ENCODE assay signal across 16 cellular contexts in the genomic region with DNA sequence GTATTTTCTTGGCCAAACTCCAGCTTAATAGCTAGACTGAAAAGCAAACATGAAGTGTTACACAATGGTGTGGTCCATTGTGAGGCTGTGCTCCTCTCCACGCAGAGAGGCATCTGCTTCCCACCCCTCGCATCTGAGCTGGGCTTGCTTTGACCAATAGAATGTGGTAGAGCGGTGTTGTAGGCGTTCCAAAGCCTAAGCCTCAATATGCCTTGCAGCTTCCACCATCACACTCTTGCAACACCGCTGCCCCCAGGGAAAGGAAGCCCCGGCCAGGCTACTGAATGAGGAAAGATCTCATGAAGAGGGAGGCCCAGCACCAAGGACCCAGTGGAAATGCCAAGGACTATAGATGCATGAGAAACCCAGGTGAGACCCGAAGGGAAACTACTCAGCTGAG.
"Had no signal": no experiment of that assay in that cellular context is flagged by ENCODE, and none has a peak within 500 bp of the region (broad histone marks: within the 10 kb centered on the region; RNA-seq: fewer than 3 reads in every experiment).

No MANE protein-coding gene starts in this region.

- DNase-seq: activated CD4-positive, alpha-beta T cell treated with anti-CD3 and anti-CD28 coated beads for 36 hours; activated CD4-positive, alpha-beta T cell treated with anti-CD3 and anti-CD28 coated beads, Interleukin-2, amount 50 U/mL, for 48 hours; activated naive CD4-positive, alpha-beta T cell; activated naive CD8-positive, alpha-beta T cell treated with anti-CD3 and anti-CD28 coated beads for 36 hours; amniotic stem cell; dorsolateral prefrontal cortex; hypothalamus; kidney; midbrain; occipital lobe; sigmoid colon; spleen; stimulated activated naive CD4-positive, alpha-beta T cell; T-helper 2 cell; tibial artery had no signal

- H3K4me1 ChIP-seq: sigmoid colon, tibial artery had no signal

- H3K36me3 ChIP-seq: left lung, sigmoid colon, spleen, tibial artery had no signal

- H3K27ac ChIP-seq: dorsolateral prefrontal cortex, left lung, sigmoid colon, spleen, tibial artery had no signal

- ATAC-seq: activated CD4-positive, alpha-beta T cell treated with anti-CD3 and anti-CD28 coated beads for 36 hours; left lung had no signal

- H3K9me3 ChIP-seq: left lung, sigmoid colon, spleen, tibial artery had no signal

- H3K4me3 ChIP-seq: left lung, sigmoid colon, spleen, tibial artery had no signal
